ENCODE assay signal across 10 cellular contexts in genomic region chr17:77435272-77436057, GRCh38.
A peak's percentile ranks its signal among the peaks of the same experiment; 100 is the strongest.
DNase-seq lines count a peak whose midpoint lies in the region; ATAC-seq and TF ChIP-seq lines count a peak whose summit lies in the region.
"Had no signal": no experiment of that assay in that cellular context is flagged by ENCODE, and none has a peak within 500 bp of the region (broad histone marks: within the 10 kb centered on the region; RNA-seq: fewer than 3 reads in every experiment).

No MANE protein-coding gene starts in this region.

- dilution Hi-C loops in IMR-90 (cut with HindIII; ENCODE audit: low sequenced_read_pairs, unreplicated experiment), result no loop called here

- peak overlapping the region; percentile 5; the same call in 1 of the 2 replicates for H3K9ac ChIP-seq in IMR-90 (ENCODE audit: low read depth, low read length)

- peak overlapping the region; percentile 47 for H3K14ac ChIP-seq in IMR-90 (replicated peaks; ENCODE audit: low read depth, low read length)

- peaks cover 52 to 97% of the 10 kb centered on the region in 2 experiments for H3K79me1 ChIP-seq in IMR-90 (ENCODE audit: low read depth in 1 of 2, low read length in 2 of 2)

- TF ChIP-seq EP300 in esophagus muscularis mucosa (IDR thresholded peaks at IDR 0.05), result no peak

- BruUV-seq in IMR-90 (replicated peaks; lab: Mats Ljungman, UMichigan), result no TSS peak

- WGBS in IMR-90 (ENCODE audit: extremely low coverage in 2 of 2, insufficient read length in 1 of 2), 2 experiments, result 74% methylated on average over 4 of the region's 24 CpGs; no CpG with 5 or more reads in 1 of the 2 experiments
- 59% methylated on average over 14 of the region's 24 CpGs for WGBS in esophagus muscularis mucosa

- H3K36me3 Mint-ChIP-seq in activated CD4-positive, alpha-beta memory T cell treated with anti-CD3 and anti-CD28 coated beads for 36 hours, result no peaks in the 10 kb centered on the region

- peak overlapping the region; percentile 70 for H2AK5ac ChIP-seq in IMR-90 (ENCODE audit: low read depth, low read length)

- H4K5ac ChIP-seq in IMR-90 (ENCODE audit: low read depth, low read length), result no peak overlapping the region

- H2BK20ac ChIP-seq in IMR-90 (ENCODE audit: low read depth, low read length), result 0 out of 2 replicates have a peak overlapping the region, but pooled peaks have one; percentile 21

- POLR2A ChIA-PET in IMR-90 (lab: Charles Lee; ENCODE audit: unreplicated experiment), result interaction anchor here (0.7 kb wide), 1 partner anchor 65 kb away, joined by 6 read pairs; no protein-coding TSS in a partner anchor
- POLR2A ChIA-PET in activated CD4-positive, alpha-beta memory T cell treated with anti-CD3 and anti-CD28 coated beads for 36 hours (lab: Charles Lee), result interaction anchor here (0.5 to 5.4 kb wide), 6 partner anchors 9 to 1442 kb away, joined by 3 to 19 read pairs (median 4); no protein-coding TSS in a partner anchor

- peak overlapping the region; percentile 63 for H3K4ac ChIP-seq in IMR-90 (ENCODE audit: low read depth, low read length)

- H3K9me3 Mint-ChIP-seq in activated CD4-positive, alpha-beta memory T cell treated with anti-CD3 and anti-CD28 coated beads for 36 hours, result no peaks in the 10 kb centered on the region

- no peaks in the 10 kb centered on the region for H3K27me3 Mint-ChIP-seq in activated CD4-positive, alpha-beta memory T cell treated with anti-CD3 and anti-CD28 coated beads for 36 hours

- no peak overlapping the region for H3K56ac ChIP-seq in IMR-90 (ENCODE audit: extremely low read depth, insufficient read depth, low read length)

- intact Hi-C loops in IMR-90 (cut with micrococcal nuclease), result no loop called here
- intact Hi-C loops in activated CD4-positive, alpha-beta memory T cell treated with anti-CD3 and anti-CD28 coated beads for 36 hours (cut with micrococcal nuclease), result no loop called here
- intact Hi-C loops in esophagus muscularis mucosa (cut with DNase I), result no loop called here
- intact Hi-C loops in posterior vena cava (cut with DNase I), result loop anchor here in 1 of 2 donors (5.0 kb wide), 1 partner anchor 52 kb away; no protein-coding TSS in a partner anchor

- H3K9me3 ChIP-seq in IMR-90 (ENCODE audit: control insufficient read depth, insufficient read depth, low read length) (no peaks in the 10 kb centered on the region), esophagus muscularis mucosa (no peaks in the 10 kb centered on the region)

- H3K27ac ChIP-seq in IMR-90 (ENCODE audit: insufficient read depth, low read length) (peak overlapping the region; percentile 27; the same call in 1 of the 2 replicates), esophagus muscularis mucosa (replicated peaks in 1 of 4) (peak overlapping the region; percentile 12 to 99 (median 66)), skin epidermis (peak overlapping the region in 11 of 21 experiments; percentile 7 to 97 (median 42))

- no peak overlapping the region for H2AFZ ChIP-seq in IMR-90 (replicated peaks; ENCODE audit: low read length, poor library complexity)

- H3K4me3 ChIP-seq in IMR-90 (ENCODE audit: insufficient read depth, low read depth, low read length) (no peak overlapping the region), esophagus muscularis mucosa (no peak overlapping the region), skin epidermis (no peak overlapping the region)

- CTCF ChIA-PET in IMR-90 (lab: Yijun Ruan, JAX), result interaction anchor here (0.8 kb wide), 1 partner anchor 16 kb away, joined by 3 read pairs; no protein-coding TSS in a partner anchor
- CTCF ChIA-PET in activated CD4-positive, alpha-beta memory T cell treated with anti-CD3 and anti-CD28 coated beads for 36 hours (lab: Charles Lee), result interaction anchor here (0.7 to 11.7 kb wide), 6 partner anchors 9 to 61 kb away, joined by 3 to 209 read pairs (median 4); no protein-coding TSS in a partner anchor

- no peak overlapping the region; the same call in 2 of the 3 replicates for H2BK15ac ChIP-seq in IMR-90 (ENCODE audit: low read depth, low read length)

- no peak for TF ChIP-seq CTCF in IMR-90 (conservative IDR thresholded peaks at IDR 0.05; ENCODE audit: low read depth, low read length)
- TF ChIP-seq CTCF in esophagus muscularis mucosa (IDR thresholded peaks at IDR 0.05), result no peak

- H4K8ac ChIP-seq in IMR-90 (ENCODE audit: low read depth in 2 of 2, low read length in 2 of 2), result peak overlapping the region in 1 of 2 experiments; percentile 3; a peak in 1 of 4 replicates

- H3K4me3 Mint-ChIP-seq in activated CD4-positive, alpha-beta memory T cell treated with anti-CD3 and anti-CD28 coated beads for 36 hours, result peak overlapping the region; percentile 76

- H3K4me1 Mint-ChIP-seq in activated CD4-positive, alpha-beta memory T cell treated with anti-CD3 and anti-CD28 coated beads for 36 hours (ENCODE audit: low read depth), result peaks cover 87% of the 10 kb centered on the region

- ATAC-seq in IMR-90 (ENCODE audit: low read depth) (no peak), GM18867 (IDR thresholded peaks at IDR 0.05; ENCODE audit: unreplicated experiment) (no peak), GM19467 (IDR thresholded peaks at IDR 0.05; ENCODE audit: unreplicated experiment) (no peak)

- peak overlapping the region; percentile 41 for H3K23ac ChIP-seq in IMR-90 (ENCODE audit: low read depth, low read length)

- no peak for TF ChIP-seq RAD21 in IMR-90 (IDR thresholded peaks at IDR 0.05; ENCODE audit: low read length)

- H3K18ac ChIP-seq in IMR-90 (ENCODE audit: low read depth, low read length), result peak overlapping the region; percentile 3; the same call in 1 of the 2 replicates

- H4K91ac ChIP-seq in IMR-90 (ENCODE audit: insufficient read depth, low read depth, low read length), result peak overlapping the region; percentile 0; the same call in 1 of the 2 replicates

- DNase-seq in IMR-90 (no peak), esophagus muscularis mucosa (ENCODE audit: extremely low spot score) (no peak), posterior vena cava (ENCODE audit: low spot score) (no peak), GF-D8 (lab: John Stamatoyannopoulos, UW) (no peak)
- peak; percentile 53 for DNase-seq in activated CD4-positive, alpha-beta memory T cell treated with anti-CD3 and anti-CD28 coated beads for 36 hours
- DNase-seq: activated CD4-positive, alpha-beta T cell treated with anti-CD3 and anti-CD28 coated beads, Interleukin-2, amount 50 U/mL, for 4 hours; NCI-H526 had no signal

- peaks cover 88% of the 10 kb centered on the region for H4K20me1 ChIP-seq in IMR-90 (ENCODE audit: insufficient read depth, low read length)

- H3K9me1 ChIP-seq in IMR-90 (ENCODE audit: insufficient read depth, low read length), result peaks cover 36% of the 10 kb centered on the region

- peak overlapping the region; percentile 7 for H2AK9ac ChIP-seq in IMR-90 (replicated peaks; ENCODE audit: low read depth, low read length, poor library complexity)

- H2BK120ac ChIP-seq in IMR-90 (ENCODE audit: low read depth, low read length), result no peak overlapping the region

- no peak for TF ChIP-seq POLR2A in IMR-90 (IDR thresholded peaks at IDR 0.05; ENCODE audit: low read depth, low read length)
- TF ChIP-seq POLR2A in esophagus muscularis mucosa (IDR thresholded peaks at IDR 0.05; ENCODE audit: low read depth), result no peak

- H3K4me2 ChIP-seq in IMR-90 (ENCODE audit: low read depth, low read length), result peak overlapping the region; percentile 2; the same call in 1 of the 2 replicates

- peaks cover 55% of the 10 kb centered on the region for H3K4me1 ChIP-seq in IMR-90 (ENCODE audit: control insufficient read depth, insufficient read depth, low read length)
- H3K4me1 ChIP-seq in esophagus muscularis mucosa, result peaks cover 89 to 100% (median 100%) of the 10 kb centered on the region in 4 donors

- no peaks in the 10 kb centered on the region for H3K27me3 ChIP-seq in IMR-90 (ENCODE audit: control insufficient read depth, insufficient read depth, low read length)
- no peaks in the 10 kb centered on the region for H3K27me3 ChIP-seq in esophagus muscularis mucosa

- H3K27ac Mint-ChIP-seq in activated CD4-positive, alpha-beta memory T cell treated with anti-CD3 and anti-CD28 coated beads for 36 hours, result peak overlapping the region; percentile 84

- in situ Hi-C loops in IMR-90 (cut with MboI; ENCODE audit: low sequenced_read_pairs), result no loop called here

- H2BK5ac ChIP-seq in IMR-90 (ENCODE audit: low read depth, low read length, poor library complexity, severe bottlenecking), result peak overlapping the region; percentile 2

- H3K36me3 ChIP-seq in IMR-90 (ENCODE audit: control insufficient read depth, insufficient read depth, low read length) (peaks cover 16% of the 10 kb centered on the region; the same call in 1 of the 2 replicates), esophagus muscularis mucosa (no peaks in the 10 kb centered on the region)

TF ChIP-seq in IMR-90, 13 proteins besides CTCF, POLR2A, EP300 and RAD21 (continues in another document):
- no peak for TF ChIP-seq ELK1 (IDR thresholded peaks at IDR 0.05; ENCODE audit: borderline replicate concordance, low read depth, low read length)
- TF ChIP-seq RFX5 (IDR thresholded peaks at IDR 0.05; ENCODE audit: low read depth, low read length), result no peak
- TF ChIP-seq SMC3 (IDR thresholded peaks at IDR 0.05; ENCODE audit: low read depth, low read length), result no peak
- TF ChIP-seq NFE2L2 (IDR thresholded peaks at IDR 0.05; ENCODE audit: low read depth, low read length), result no peak
- no peak for TF ChIP-seq MXI1 (IDR thresholded peaks at IDR 0.05; ENCODE audit: borderline replicate concordance, low read depth, low read length)
- TF ChIP-seq RCOR1 (IDR thresholded peaks at IDR 0.05; ENCODE audit: insufficient replicate concordance, low read length), result no peak
- no peak for TF ChIP-seq CEBPB (IDR thresholded peaks at IDR 0.05; ENCODE audit: low read depth, low read length)
- no peak for TF ChIP-seq CHD1 (IDR thresholded peaks at IDR 0.05; ENCODE audit: low read depth, low read length)
- TF ChIP-seq MAFK (IDR thresholded peaks at IDR 0.05; ENCODE audit: low read depth, low read length), result no peak
- no peak for TF ChIP-seq FOS (IDR thresholded peaks at IDR 0.05; ENCODE audit: low read depth, low read length)
- no peak for TF ChIP-seq BHLHE40 (IDR thresholded peaks at IDR 0.05; ENCODE audit: low read depth, low read length)
- TF ChIP-seq MAZ (IDR thresholded peaks at IDR 0.05; ENCODE audit: borderline replicate concordance, low read depth, low read length), result no peak
